In the genomic region with DNA sequence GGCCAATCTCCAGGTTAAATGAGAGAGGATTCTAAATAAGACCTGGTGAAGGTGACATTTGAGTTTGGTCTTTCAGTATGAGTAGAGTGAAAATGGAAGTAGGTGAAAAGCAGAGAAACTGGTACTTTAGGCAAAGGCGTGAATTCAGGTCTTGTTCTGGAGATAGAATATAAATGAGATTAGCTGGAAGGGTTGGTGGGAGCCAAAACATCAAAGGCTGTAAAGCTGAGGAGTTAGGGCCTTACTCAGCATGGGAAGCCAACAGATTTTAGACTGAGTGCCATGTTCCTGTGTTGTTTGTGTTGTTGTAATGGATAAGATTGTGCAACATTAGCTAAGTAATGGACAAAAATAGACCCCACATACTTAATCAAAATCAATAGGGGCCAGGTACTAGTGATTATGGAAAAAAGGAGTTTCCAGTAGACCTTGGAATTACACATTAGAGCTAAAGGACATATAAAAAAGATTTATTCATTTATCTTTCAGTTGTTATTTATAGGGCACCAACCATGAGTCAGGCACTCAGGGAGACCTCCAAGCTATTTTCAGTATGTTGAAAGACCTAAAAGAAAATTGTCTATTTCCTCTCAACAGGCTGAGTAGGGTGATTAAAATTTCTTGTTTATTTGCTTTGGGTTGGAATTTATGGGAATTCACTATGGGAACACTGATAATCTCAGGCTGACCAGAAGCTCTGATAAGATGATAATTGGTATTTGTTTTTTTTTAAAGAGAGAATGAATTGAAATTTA, we compare ENCODE assay signal across 1 cellular context.
TF ChIP-seq lines count a peak whose summit lies in the region.

No MANE protein-coding gene starts in this region.

TF ChIP-seq in HEK293, 187 proteins besides CTCF, POLR2A, EP300 and RAD21 (continued from another document and continues in another):
- TF ChIP-seq ZNF692 (tag by site-specific recombination; IDR thresholded peaks at IDR 0.05) (no peak), GLIS1 (tag by site-specific recombination; IDR thresholded peaks at IDR 0.05) (peak; percentile 81), ZFP3 (tag by site-specific recombination; IDR thresholded peaks at IDR 0.05; ENCODE audit: low read depth) (no peak), ZNF239 (tag by site-specific recombination; IDR thresholded peaks at IDR 0.05) (no peak), INSM2 (tag by site-specific recombination; IDR thresholded peaks at IDR 0.05) (peak; percentile 55; the same call in 1 of the 2 replicates), PRDM2 (tag by site-specific recombination; IDR thresholded peaks at IDR 0.05; ENCODE audit: borderline replicate concordance) (no peak), KLF7 (tag by site-specific recombination; IDR thresholded peaks at IDR 0.05; ENCODE audit: borderline replicate concordance) (no peak; the same call in 1 of the 2 replicates), ZNF610 (tag by site-specific recombination; IDR thresholded peaks at IDR 0.05; ENCODE audit: borderline replicate concordance) (no peak), ZNF398 (tag by site-specific recombination; IDR thresholded peaks at IDR 0.05) (peak; percentile 51), ZNF623 (tag by site-specific recombination; IDR thresholded peaks at IDR 0.05) (no peak), ZNF768 (tag by site-specific recombination; IDR thresholded peaks at IDR 0.05) (no peak), SP3 (tag by site-specific recombination; IDR thresholded peaks at IDR 0.05) (no peak), ZNF366 (tag by site-specific recombination; conservative IDR thresholded peaks at IDR 0.05) (peak; percentile 40; the same call in 1 of the 2 replicates), ZNF76 (tag by site-specific recombination; IDR thresholded peaks at IDR 0.05; ENCODE audit: borderline replicate concordance, low read depth) (no peak), ZNF37A (tag by site-specific recombination; IDR thresholded peaks at IDR 0.05) (no peak), ZNF707 (tag by site-specific recombination; IDR thresholded peaks at IDR 0.05) (no peak), ZNF626 (tag by site-specific recombination; IDR thresholded peaks at IDR 0.05) (no peak), ZNF404 (tag by site-specific recombination; IDR thresholded peaks at IDR 0.05) (no peak), ZNF571 (tag by site-specific recombination; IDR thresholded peaks at IDR 0.05) (no peak), ZNF362 (tag by site-specific recombination; IDR thresholded peaks at IDR 0.05) (no peak), ZNF514 (tag by site-specific recombination; IDR thresholded peaks at IDR 0.05) (no peak), ZSCAN18 (tag by site-specific recombination; IDR thresholded peaks at IDR 0.05) (no peak), ZSCAN23 (tag by site-specific recombination; IDR thresholded peaks at IDR 0.05) (no peak), ZNF530 (tag by site-specific recombination; IDR thresholded peaks at IDR 0.05; ENCODE audit: low read depth) (no peak)
- TF ChIP-seq, protein P1, sequence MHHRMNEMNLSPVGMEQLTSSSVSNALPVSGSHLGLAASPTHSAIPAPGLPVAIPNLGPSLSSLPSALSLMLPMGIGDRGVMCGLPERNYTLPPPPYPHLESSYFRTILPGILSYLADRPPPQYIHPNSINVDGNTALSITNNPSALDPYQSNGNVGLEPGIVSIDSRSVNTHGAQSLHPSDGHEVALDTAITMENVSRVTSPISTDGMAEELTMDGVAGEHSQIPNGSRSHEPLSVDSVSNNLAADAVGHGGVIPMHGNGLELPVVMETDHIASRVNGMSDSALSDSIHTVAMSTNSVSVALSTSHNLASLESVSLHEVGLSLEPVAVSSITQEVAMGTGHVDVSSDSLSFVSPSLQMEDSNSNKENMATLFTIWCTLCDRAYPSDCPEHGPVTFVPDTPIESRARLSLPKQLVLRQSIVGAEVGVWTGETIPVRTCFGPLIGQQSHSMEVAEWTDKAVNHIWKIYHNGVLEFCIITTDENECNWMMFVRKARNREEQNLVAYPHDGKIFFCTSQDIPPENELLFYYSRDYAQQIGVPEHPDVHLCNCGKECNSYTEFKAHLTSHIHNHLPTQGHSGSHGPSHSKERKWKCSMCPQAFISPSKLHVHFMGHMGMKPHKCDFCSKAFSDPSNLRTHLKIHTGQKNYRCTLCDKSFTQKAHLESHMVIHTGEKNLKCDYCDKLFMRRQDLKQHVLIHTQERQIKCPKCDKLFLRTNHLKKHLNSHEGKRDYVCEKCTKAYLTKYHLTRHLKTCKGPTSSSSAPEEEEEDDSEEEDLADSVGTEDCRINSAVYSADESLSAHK (tag by site-specific recombination; IDR thresholded peaks at IDR 0.05): peak; percentile 87
- TF ChIP-seq, protein P2, sequence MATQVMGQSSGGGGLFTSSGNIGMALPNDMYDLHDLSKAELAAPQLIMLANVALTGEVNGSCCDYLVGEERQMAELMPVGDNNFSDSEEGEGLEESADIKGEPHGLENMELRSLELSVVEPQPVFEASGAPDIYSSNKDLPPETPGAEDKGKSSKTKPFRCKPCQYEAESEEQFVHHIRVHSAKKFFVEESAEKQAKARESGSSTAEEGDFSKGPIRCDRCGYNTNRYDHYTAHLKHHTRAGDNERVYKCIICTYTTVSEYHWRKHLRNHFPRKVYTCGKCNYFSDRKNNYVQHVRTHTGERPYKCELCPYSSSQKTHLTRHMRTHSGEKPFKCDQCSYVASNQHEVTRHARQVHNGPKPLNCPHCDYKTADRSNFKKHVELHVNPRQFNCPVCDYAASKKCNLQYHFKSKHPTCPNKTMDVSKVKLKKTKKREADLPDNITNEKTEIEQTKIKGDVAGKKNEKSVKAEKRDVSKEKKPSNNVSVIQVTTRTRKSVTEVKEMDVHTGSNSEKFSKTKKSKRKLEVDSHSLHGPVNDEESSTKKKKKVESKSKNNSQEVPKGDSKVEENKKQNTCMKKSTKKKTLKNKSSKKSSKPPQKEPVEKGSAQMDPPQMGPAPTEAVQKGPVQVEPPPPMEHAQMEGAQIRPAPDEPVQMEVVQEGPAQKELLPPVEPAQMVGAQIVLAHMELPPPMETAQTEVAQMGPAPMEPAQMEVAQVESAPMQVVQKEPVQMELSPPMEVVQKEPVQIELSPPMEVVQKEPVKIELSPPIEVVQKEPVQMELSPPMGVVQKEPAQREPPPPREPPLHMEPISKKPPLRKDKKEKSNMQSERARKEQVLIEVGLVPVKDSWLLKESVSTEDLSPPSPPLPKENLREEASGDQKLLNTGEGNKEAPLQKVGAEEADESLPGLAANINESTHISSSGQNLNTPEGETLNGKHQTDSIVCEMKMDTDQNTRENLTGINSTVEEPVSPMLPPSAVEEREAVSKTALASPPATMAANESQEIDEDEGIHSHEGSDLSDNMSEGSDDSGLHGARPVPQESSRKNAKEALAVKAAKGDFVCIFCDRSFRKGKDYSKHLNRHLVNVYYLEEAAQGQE (tag by site-specific recombination; IDR thresholded peaks at IDR 0.05): no peak
- TF ChIP-seq, protein P3, sequence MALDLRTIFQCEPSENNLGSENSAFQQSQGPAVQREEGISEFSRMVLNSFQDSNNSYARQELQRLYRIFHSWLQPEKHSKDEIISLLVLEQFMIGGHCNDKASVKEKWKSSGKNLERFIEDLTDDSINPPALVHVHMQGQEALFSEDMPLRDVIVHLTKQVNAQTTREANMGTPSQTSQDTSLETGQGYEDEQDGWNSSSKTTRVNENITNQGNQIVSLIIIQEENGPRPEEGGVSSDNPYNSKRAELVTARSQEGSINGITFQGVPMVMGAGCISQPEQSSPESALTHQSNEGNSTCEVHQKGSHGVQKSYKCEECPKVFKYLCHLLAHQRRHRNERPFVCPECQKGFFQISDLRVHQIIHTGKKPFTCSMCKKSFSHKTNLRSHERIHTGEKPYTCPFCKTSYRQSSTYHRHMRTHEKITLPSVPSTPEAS (tag by site-specific recombination; IDR thresholded peaks at IDR 0.05): no peak
- TF ChIP-seq, protein P4, sequence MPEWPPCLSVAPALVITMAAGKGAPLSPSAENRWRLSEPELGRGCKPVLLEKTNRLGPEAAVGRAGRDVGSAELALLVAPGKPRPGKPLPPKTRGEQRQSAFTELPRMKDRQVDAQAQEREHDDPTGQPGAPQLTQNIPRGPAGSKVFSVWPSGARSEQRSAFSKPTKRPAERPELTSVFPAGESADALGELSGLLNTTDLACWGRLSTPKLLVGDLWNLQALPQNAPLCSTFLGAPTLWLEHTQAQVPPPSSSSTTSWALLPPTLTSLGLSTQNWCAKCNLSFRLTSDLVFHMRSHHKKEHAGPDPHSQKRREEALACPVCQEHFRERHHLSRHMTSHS (tag by site-specific recombination; IDR thresholded peaks at IDR 0.05): peak; percentile 78; the same call in 1 of the 2 replicates
